Comparison of ENCODE assay signal across 30 cellular contexts in genomic region chr7:100521076-100521475, GRCh38. TPM values are rescaled to one million over a fixed set of nuclear protein-coding genes. Genes with fewer than 3 reads are reported as not detected.
"Had no signal": no experiment of that assay in that cellular context is flagged by ENCODE, and none has a peak within 500 bp of the region (broad histone marks: within the 10 kb centered on the region; RNA-seq: fewer than 3 reads in every experiment).

No MANE protein-coding gene starts in this region.

- H3K4me3 Mint-ChIP-seq: effector memory CD8-positive, alpha-beta T cell; endodermal cell; mesothelial cell of epicardium; naive B cell; naive thymus-derived CD8-positive, alpha-beta T cell had no signal

- DNase-seq: colonic mucosa; effector CD8-positive, alpha-beta T cell; effector memory CD8-positive, alpha-beta T cell; endodermal cell; erythroblast; esophagus squamous epithelium; foreskin fibroblast; foreskin melanocyte; gastrocnemius medialis; glutamatergic neuron; head of caudate nucleus; heart right ventricle; hippocampal formation; left cardiac atrium; left lung; left ventricle myocardium superior; lower lobe of right lung; mesenchymal stem cell; mucosa of descending colon; naive B cell; naive thymus-derived CD8-positive, alpha-beta T cell had no signal

- H3K4me1 Mint-ChIP-seq: mesothelial cell of epicardium had no signal

- H3K36me3 Mint-ChIP-seq: mesothelial cell of epicardium; naive B cell; naive thymus-derived CD8-positive, alpha-beta T cell had no signal

- FAIRE-seq: endometrium, islet of Langerhans, keratinocyte had no signal

- H3K27ac Mint-ChIP-seq: effector memory CD8-positive, alpha-beta T cell; endodermal cell; mesothelial cell of epicardium had no signal

- H3K9me3 Mint-ChIP-seq: effector memory CD8-positive, alpha-beta T cell; naive thymus-derived CD8-positive, alpha-beta T cell had no signal

- H3K27me3 Mint-ChIP-seq: effector memory CD8-positive, alpha-beta T cell; naive thymus-derived CD8-positive, alpha-beta T cell had no signal

- H3K9me3 ChIP-seq: colonic mucosa, esophagus squamous epithelium, gastrocnemius medialis, heart right ventricle, left lung, lower lobe of right lung, mucosa of descending colon had no signal

- ATAC-seq: effector memory CD8-positive, alpha-beta T cell; esophagus mucosa; gastrocnemius medialis; heart right ventricle; left cardiac atrium; left lung; left ventricle myocardium superior; lower lobe of right lung; mucosa of descending colon; naive thymus-derived CD8-positive, alpha-beta T cell had no signal

RNA-seq across cellular contexts. Expression of gene NYAP1, which starts 37.3 kb away (rescaled TPM):
- total RNA-seq: myocyte had no signal

RNA-seq across cellular contexts. Expression of gene SAP25, which starts 52.6 kb away (rescaled TPM):
- total RNA-seq: kidney epithelial cell, lung microvascular endothelial cell had no signal

RNA-seq across cellular contexts. Expression of gene SPACDR, which starts 57.0 kb away (rescaled TPM):
- total RNA-seq: esophagus squamous epithelium, glomerular endothelial cell, kidney epithelial cell had no signal
